In the genomic region with DNA sequence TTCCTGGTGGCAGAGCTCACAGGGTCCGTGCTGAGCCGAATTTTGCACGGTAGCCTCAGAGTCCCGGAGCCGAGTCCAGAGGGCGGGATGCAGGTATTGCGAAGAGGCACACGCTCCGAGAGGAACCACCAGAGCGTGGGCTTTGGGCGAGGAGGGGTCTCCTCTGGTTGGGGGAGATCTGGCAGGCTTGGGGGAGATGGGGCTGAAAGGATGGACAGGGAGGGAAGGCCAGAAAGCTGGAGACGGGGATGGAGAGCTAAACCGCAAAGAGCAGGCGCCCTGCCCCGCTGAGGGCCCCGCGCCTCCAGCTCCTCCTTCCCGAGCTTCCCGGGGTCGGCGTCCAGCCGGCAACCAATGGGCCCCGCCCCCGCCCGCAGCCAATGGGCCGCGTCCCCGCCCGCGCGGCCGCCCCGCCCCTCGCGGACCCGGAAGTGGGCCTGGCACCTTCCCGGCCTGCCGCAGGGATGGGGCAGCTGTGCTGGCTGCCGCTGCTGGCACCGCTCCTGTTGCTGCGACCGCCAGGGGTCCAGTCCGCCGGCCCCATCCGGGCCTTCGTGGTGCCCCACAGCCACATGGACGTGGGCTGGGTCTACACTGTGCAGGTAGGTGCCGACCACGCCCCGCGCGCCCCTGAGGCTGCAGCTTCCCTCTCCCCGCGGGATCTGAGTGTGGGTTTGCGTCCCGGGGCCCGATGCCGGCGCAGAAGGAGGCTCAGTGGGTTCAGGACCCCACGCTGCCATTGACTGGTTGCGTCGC, we compare ENCODE assay signal across 8 cellular contexts. TPM values are rescaled to one million over a fixed set of nuclear protein-coding genes. Genes with fewer than 3 reads are reported as not detected.
DNase-seq lines count a peak whose midpoint lies in the region; ATAC-seq and TF ChIP-seq lines count a peak whose summit lies in the region.

A gene (plus strand): TSS at position 443 of the 756 bp plus-strand sequence. CDS start 22 bp downstream, at position 465.

- TF ChIP-seq CTCF in GM13977 (IDR thresholded peaks at IDR 0.05; ENCODE audit: extremely low read depth, insufficient read depth, missing control alignments) (no peak), ascending aorta (IDR thresholded peaks at IDR 0.05) (no peak)

- 0 to 1% methylated on average over 47 to 62 of the region's 62 CpGs for WGBS in aorta, 2 donors

- H3K4me1 ChIP-seq in ascending aorta (peaks cover 7 to 13% of the 10 kb centered on the region in 2 donors), aorta (ENCODE audit: control insufficient read depth in 1 of 2, insufficient read depth in 2 of 2, low read length in 2 of 2) (no peaks in the 10 kb centered on the region)

- H3K27ac ChIP-seq in ascending aorta (peak within 1 kb of the TSS; percentile 68 to 69), aorta (ENCODE audit: low read depth in 1 of 2, low read length in 2 of 2) (no peak within 1 kb of the TSS)

- peak within 1 kb of the TSS; percentile 75 to 93 for H3K4me3 ChIP-seq in ascending aorta
- peak within 1 kb of the TSS; percentile 44 to 55 for H3K4me3 ChIP-seq in aorta (ENCODE audit: low read length in 2 of 2)

- DNase-seq in GM13977 (ENCODE audit: low spot score) (peak; percentile 98), NCI-H146 treated with DMSO at 0.1 percent for 48 hours (lab: John Stamatoyannopoulos, UW; ENCODE audit: unreplicated experiment) (peak; percentile 62), T-helper 22 cell (ENCODE audit: low read depth) (peak; percentile 73), ascending aorta (ENCODE audit: low spot score in 2 of 2) (peak; percentile 24 to 94), hepatic stellate cell (ENCODE audit: low spot score) (peak; percentile 98), retina (peak; percentile 87), aorta (peak; percentile 92 to 95)

- H3K9me3 ChIP-seq in ascending aorta (no peaks in the 10 kb centered on the region), aorta (ENCODE audit: control insufficient read depth, low read length) (no peaks in the 10 kb centered on the region)

- no peaks in the 10 kb centered on the region for H3K27me3 ChIP-seq in ascending aorta
- H3K27me3 ChIP-seq in aorta (ENCODE audit: control insufficient read depth in 1 of 2, insufficient read depth in 2 of 2, low read length in 1 of 2): no peaks in the 10 kb centered on the region

- H3K36me3 ChIP-seq in ascending aorta (peaks cover 10 to 22% of the 10 kb centered on the region in 2 donors), aorta (ENCODE audit: control insufficient read depth in 1 of 2, insufficient read depth in 2 of 2, low read length in 1 of 2) (peaks cover 0 to 3% of the 10 kb centered on the region in 2 donors)

- intact Hi-C loops in ascending aorta (cut with DNase I) (loop anchor here (1.0 to 10.0 kb wide), 7 partner anchors 66 to 530 kb away; a partner anchor contains a TSS), aorta (cut with DNase I) (no loop called here)

- in situ Hi-C loops in GM13977 (cut with MboI; ENCODE audit: low pct_unique_long_range_greater_than_20kb, low sequenced_read_pairs, unreplicated experiment): no loop called here

- ATAC-seq in HG02759 (IDR thresholded peaks at IDR 0.05; ENCODE audit: unreplicated experiment) (peak; percentile 97), aorta (ENCODE audit: low FRiP score) (peak; percentile 94)

RNA-seq across cellular contexts. Expression of the gene that starts here (rescaled TPM):
- total RNA-seq in ascending aorta: 47.8 TPM
- 10 to 100 TPM; 44.8 to 58.0 TPM for total RNA-seq in aorta
- 10 to 100 TPM; 13.1 to 40.3 TPM for polyA plus RNA-seq in aorta

Comparison
In these comparisons a context has a peak if more than half of its experiments do, and no peak if none do; other contexts are left out.
1. H3K27ac ChIP-seq: peak in ascending aorta (2 of 2); none in aorta (0 of 2).
2. Peak in every context shown above with its lines, with median percentiles within 50 percentile points of each other: DNase-seq.